5 cellular contexts compared by ENCODE assay signal in genomic region chr1:38223391-38223790, GRCh38.
"Had no signal": no experiment of that assay in that cellular context is flagged by ENCODE, and none has a peak within 500 bp of the region (broad histone marks: within the 10 kb centered on the region; RNA-seq: fewer than 3 reads in every experiment).

No MANE protein-coding gene starts in this region.

- H3K4me2 ChIP-seq: GM23338 had no signal

- H3K4me3 Mint-ChIP-seq: GM23338, H9 had no signal

- H3K27ac Mint-ChIP-seq: GM23338, H9 had no signal

- H2AFZ ChIP-seq: GM23338 had no signal

- ATAC-seq: GM23338 had no signal

- DNase-seq: H9, HCEC 1CT, IMR-90, KBM-7 had no signal

- H3K4me3 ChIP-seq: GM23338 had no signal
